In the genomic region with DNA sequence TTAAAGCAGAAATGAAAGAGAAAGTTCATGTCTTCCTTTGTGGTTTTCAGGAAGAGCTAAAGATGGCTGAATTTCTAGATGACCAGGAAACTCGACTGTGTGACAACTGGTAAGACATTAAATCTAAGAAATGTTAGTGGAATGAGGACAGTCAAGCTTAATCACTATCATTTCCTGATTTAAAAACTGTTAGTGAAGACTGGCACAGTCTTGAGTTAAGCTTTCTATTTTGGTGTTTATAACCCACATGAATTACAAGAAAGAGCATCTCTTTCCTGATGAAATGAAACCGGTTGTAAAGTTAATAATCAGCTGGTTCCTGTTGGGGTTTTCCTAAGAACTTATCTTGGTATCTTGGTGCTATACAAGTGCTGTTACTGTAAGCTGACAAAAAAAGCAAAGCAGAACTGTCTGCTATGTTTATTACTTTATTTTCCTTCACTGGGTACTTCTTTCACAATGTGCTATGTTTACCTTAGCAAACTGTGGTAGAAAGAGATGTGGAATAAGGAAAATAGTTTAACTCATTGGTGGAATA, we compare ENCODE assay signal across 8 cellular contexts. TPM values are rescaled to one million over a fixed set of nuclear protein-coding genes. Genes with fewer than 3 reads are reported as not detected.
DNase-seq lines count a peak whose midpoint lies in the region; ATAC-seq and TF ChIP-seq lines count a peak whose summit lies in the region.

No MANE protein-coding gene starts in this region.

- H3K27ac ChIP-seq in DOHH2 (ENCODE audit: low read depth, low read length): no peak overlapping the region
- peak overlapping the region; percentile 7 for H3K27ac ChIP-seq in OCI-LY1 (ENCODE audit: low read depth, low read length, poor library complexity, severe bottlenecking)
- H3K27ac ChIP-seq in skeletal muscle tissue (ENCODE audit: low read depth, low read length): peak overlapping the region; percentile 50
- H3K27ac ChIP-seq in caudate nucleus (ENCODE audit: low read depth, low read length): no peak overlapping the region

- no peak for TF ChIP-seq POLR2A in erythroblast (IDR thresholded peaks at IDR 0.05; ENCODE audit: low read length)

- no peak overlapping the region for H3K4me3 ChIP-seq in DOHH2 (ENCODE audit: low read length)
- H3K4me3 ChIP-seq in OCI-LY1 (ENCODE audit: low read depth, low read length, poor library complexity, severe bottlenecking): no peak overlapping the region
- H3K4me3 ChIP-seq in skeletal muscle tissue (ENCODE audit: low read length in 3 of 3): peak overlapping the region in 1 of 3 donors; percentile 48

- H3K9me2 ChIP-seq in DOHH2 (replicated peaks; ENCODE audit: control insufficient read depth, low read length) (no peaks in the 10 kb centered on the region), OCI-LY1 (ENCODE audit: low read depth, low read length) (no peaks in the 10 kb centered on the region)

- peaks cover 16% of the 10 kb centered on the region for H3K36me3 ChIP-seq in DOHH2 (ENCODE audit: control insufficient read depth, low read length)
- H3K36me3 ChIP-seq in OCI-LY1 (ENCODE audit: insufficient read depth, low read length): peaks cover 21% of the 10 kb centered on the region
- H3K36me3 ChIP-seq in skeletal muscle tissue (ENCODE audit: control insufficient read depth in 3 of 3, insufficient read depth in 3 of 3, low read length in 3 of 3): peaks cover 7 to 17% (median 10%) of the 10 kb centered on the region in 3 donors

- no peaks in the 10 kb centered on the region for H3K27me3 ChIP-seq in DOHH2 (ENCODE audit: control insufficient read depth, low read length)
- H3K27me3 ChIP-seq in OCI-LY1 (ENCODE audit: insufficient read depth, low read length): no peaks in the 10 kb centered on the region
- no peaks in the 10 kb centered on the region for H3K27me3 ChIP-seq in skeletal muscle tissue (ENCODE audit: control insufficient read depth in 3 of 3, insufficient read depth in 3 of 3, low read length in 3 of 3)

- no peak for TF ChIP-seq CTCF in DOHH2 (IDR thresholded peaks at IDR 0.05; ENCODE audit: low read depth, low read length, poor library complexity, severe bottlenecking)
- TF ChIP-seq CTCF in OCI-LY1 (IDR thresholded peaks at IDR 0.05; ENCODE audit: low read length): no peak

- H3F3A ChIP-seq in DOHH2 (ENCODE audit: control insufficient read depth, insufficient read depth) (peaks cover 14% of the 10 kb centered on the region; the same call in 1 of the 2 replicates), OCI-LY1 (ENCODE audit: insufficient read depth, low read length) (0 out of 2 replicates have a peak, but pooled peaks cover 6% of the 10 kb centered on the region)

- H3K4me1 ChIP-seq in DOHH2 (ENCODE audit: control insufficient read depth, low read length) (peaks cover 33% of the 10 kb centered on the region), OCI-LY1 (ENCODE audit: insufficient read depth, low read length, severe bottlenecking) (peaks cover 35% of the 10 kb centered on the region), skeletal muscle tissue (ENCODE audit: control insufficient read depth in 3 of 3, insufficient read depth in 3 of 3, low read length in 3 of 3) (peaks cover 9 to 25% (median 21%) of the 10 kb centered on the region in 3 donors)

- no peak overlapping the region for H2AFZ ChIP-seq in OCI-LY1 (ENCODE audit: low read length)

- H3K79me2 ChIP-seq in DOHH2 (ENCODE audit: control insufficient read depth, low read length): peaks cover 26% of the 10 kb centered on the region
- H3K79me2 ChIP-seq in OCI-LY1 (ENCODE audit: insufficient read depth, low read length): peaks cover 7% of the 10 kb centered on the region

- peak overlapping the region; percentile 40 for H3K4me2 ChIP-seq in DOHH2 (ENCODE audit: low read length)
- H3K4me2 ChIP-seq in OCI-LY1 (ENCODE audit: low read length): no peak overlapping the region

- DNase-seq in erythroblast (lab: John Stamatoyannopoulos, UW) (peak; percentile 31 to 57), caudate nucleus (lab: John Stamatoyannopoulos, UW) (no peak), NCI-H345 treated with DMSO at 0.1 percent for 48 hours (lab: John Stamatoyannopoulos, UW; ENCODE audit: unreplicated experiment) (no peak), NCI-H345 (lab: John Stamatoyannopoulos, UW) (no peak)

- peaks cover 12% of the 10 kb centered on the region for H4K20me1 ChIP-seq in DOHH2 (ENCODE audit: control insufficient read depth, insufficient read depth, low read depth, low read length)
- no peaks in the 10 kb centered on the region for H4K20me1 ChIP-seq in OCI-LY1 (ENCODE audit: insufficient read depth, low read length)

- ATAC-seq in GM21825 (IDR thresholded peaks at IDR 0.05; ENCODE audit: unreplicated experiment): peak; percentile 56

- H3K9me3 ChIP-seq in DOHH2 (ENCODE audit: control insufficient read depth, insufficient read depth, low read length): no peaks in the 10 kb centered on the region
- H3K9me3 ChIP-seq in OCI-LY1 (ENCODE audit: low read length): no peaks in the 10 kb centered on the region
- no peaks in the 10 kb centered on the region for H3K9me3 ChIP-seq in skeletal muscle tissue (ENCODE audit: control insufficient read depth in 3 of 3, low read length in 3 of 3)

- H3K9ac ChIP-seq in OCI-LY1 (ENCODE audit: low read length) (no peak overlapping the region), skeletal muscle tissue (ENCODE audit: low read depth in 1 of 3, low read length in 3 of 3) (peak overlapping the region in 1 of 3 donors; percentile 22)

RNA-seq across cellular contexts. Expression of gene TRAFD1, which starts 5.2 kb away (rescaled TPM):
- 30.8 TPM for total RNA-seq in skeletal muscle tissue

RNA-seq across cellular contexts. Expression of gene NAA25, which starts 21.9 kb away (rescaled TPM):
- total RNA-seq in skeletal muscle tissue: 38.1 TPM

Comparison
In these comparisons a context has a peak if more than half of its experiments do, and no peak if none do; other contexts are left out.
1. H3K27ac ChIP-seq: peak in OCI-LY1 (single experiment) and skeletal muscle tissue (single experiment); none in DOHH2 (single experiment) and caudate nucleus (single experiment).
2. DNase-seq: peak in erythroblast (2 of 2); none in caudate nucleus (0 of 61), NCI-H345 treated with DMSO at 0.1 percent for 48 hours (single experiment) and NCI-H345 (single experiment).